Comparison of ENCODE assay signal across 21 cellular contexts in genomic region chr6:105680131-105680530, GRCh38.
"Had no signal": no experiment of that assay in that cellular context is flagged by ENCODE, and none has a peak within 500 bp of the region (broad histone marks: within the 10 kb centered on the region; RNA-seq: fewer than 3 reads in every experiment).

No MANE protein-coding gene starts in this region.

- H3K36me3 ChIP-seq: spleen, thoracic aorta, upper lobe of left lung had no signal

- H3K4me3 Mint-ChIP-seq: activated CD4-positive, alpha-beta T cell treated with anti-CD3 and anti-CD28 coated beads, Interleukin-2, amount 10 ng/mL, durations not matched to agents 7 days and 5 days; activated CD8-positive, alpha-beta T cell treated with anti-CD3 and anti-CD28 coated beads, Interleukin-2, amount 10 ng/mL, durations not matched to agents 7 days and 5 days; activated naive CD8-positive, alpha-beta T cell treated with anti-CD3 and anti-CD28 coated beads, Interleukin-2, amount 10 ng/mL, durations not matched to agents 7 days and 5 days; activated T-cell treated with anti-CD3 and anti-CD28 coated beads, Interleukin-2, amount 50 U/mL, for 24 hours; dendritic cell treated with granulocyte-macrophage colony-stimulating factor and Interleukin-4, amounts not matched to agents 40 ng/mL and 50 ng/mL, for 4 days; mesothelial cell of epicardium; nephron; stimulated activated memory B cell treated with anti-CD40 and anti-IgM and Interleukin-4, amounts not matched to agents 10 μg/mL and 1 μg/mL and 100 μg/mL, for 72 hours had no signal

- H3K27ac Mint-ChIP-seq: activated CD4-positive, alpha-beta T cell treated with anti-CD3 and anti-CD28 coated beads, Interleukin-2, amount 10 ng/mL, durations not matched to agents 7 days and 5 days; activated CD8-positive, alpha-beta T cell treated with anti-CD3 and anti-CD28 coated beads, Interleukin-2, amount 10 ng/mL, durations not matched to agents 7 days and 5 days; activated naive CD8-positive, alpha-beta T cell treated with anti-CD3 and anti-CD28 coated beads, Interleukin-2, amount 10 ng/mL, durations not matched to agents 7 days and 5 days; activated T-cell treated with anti-CD3 and anti-CD28 coated beads, Interleukin-2, amount 50 U/mL, for 24 hours; activated T-helper 2 cell treated with anti-CD3 and anti-CD28 coated beads, Interferon-gamma antibody, Interleukin-2, Interleukin-4, amounts not matched to agents 10 μg/mL and 5 μg/mL and 100 μg/mL, durations not matched to agents 14 hours and 24 hours and 36 hours; mesothelial cell of epicardium; nephron; stimulated activated memory B cell treated with anti-CD40 and anti-IgM and Interleukin-4, amounts not matched to agents 10 μg/mL and 1 μg/mL and 100 μg/mL, for 72 hours had no signal

- H3K27me3 Mint-ChIP-seq: activated T-cell treated with anti-CD3 and anti-CD28 coated beads, Interleukin-2, amount 50 U/mL, for 24 hours; dendritic cell treated with granulocyte-macrophage colony-stimulating factor and Interleukin-4, amounts not matched to agents 40 ng/mL and 50 ng/mL, for 4 days; stimulated activated memory B cell treated with anti-CD40 and anti-IgM and Interleukin-4, amounts not matched to agents 10 μg/mL and 1 μg/mL and 100 μg/mL, for 72 hours had no signal

- DNase-seq: activated CD4-positive, alpha-beta T cell treated with anti-CD3 and anti-CD28 coated beads, Interleukin-2, amount 10 ng/mL, durations not matched to agents 7 days and 5 days; activated CD8-positive, alpha-beta T cell treated with anti-CD3 and anti-CD28 coated beads, Interleukin-2, amount 10 ng/mL, durations not matched to agents 7 days and 5 days; activated naive CD4-positive, alpha-beta T cell treated with Interleukin-2 at 50 U/mL for 16 hours; activated naive CD8-positive, alpha-beta T cell treated with anti-CD3 and anti-CD28 coated beads, Interleukin-2, amount 10 ng/mL, durations not matched to agents 7 days and 5 days; activated T-cell treated with anti-CD3 and anti-CD28 coated beads, Interleukin-2, amount 50 U/mL, for 24 hours; amygdala; body of pancreas; effector CD8-positive, alpha-beta T cell; foreskin melanocyte; hypothalamus; islet precursor cell; spleen; stimulated activated CD4-positive, alpha-beta T cell treated with anti-CD3 and anti-CD28 coated beads, Interleukin-4, amount 100 ng/mL, for 4 hours; upper lobe of left lung had no signal

- H3K27ac ChIP-seq: body of pancreas, spleen, thoracic aorta, upper lobe of left lung had no signal

- H3K4me1 Mint-ChIP-seq: activated CD4-positive, alpha-beta T cell treated with anti-CD3 and anti-CD28 coated beads, Interleukin-2, amount 10 ng/mL, durations not matched to agents 7 days and 5 days; activated naive CD8-positive, alpha-beta T cell treated with anti-CD3 and anti-CD28 coated beads, Interleukin-2, amount 10 ng/mL, durations not matched to agents 7 days and 5 days; mesothelial cell of epicardium; nephron; stimulated activated memory B cell treated with anti-CD40 and anti-IgM and Interleukin-4, amounts not matched to agents 10 μg/mL and 1 μg/mL and 100 μg/mL, for 72 hours had no signal

- H3K4me1 ChIP-seq: body of pancreas, spleen had no signal

- H3K4me3 ChIP-seq: body of pancreas, lung, spleen, thoracic aorta, upper lobe of left lung had no signal

- H3K27me3 ChIP-seq: body of pancreas, spleen, upper lobe of left lung had no signal

- H3K9me3 ChIP-seq: body of pancreas, thoracic aorta, upper lobe of left lung had no signal
